ENCODE assay signal across 17 cellular contexts in the genomic region with DNA sequence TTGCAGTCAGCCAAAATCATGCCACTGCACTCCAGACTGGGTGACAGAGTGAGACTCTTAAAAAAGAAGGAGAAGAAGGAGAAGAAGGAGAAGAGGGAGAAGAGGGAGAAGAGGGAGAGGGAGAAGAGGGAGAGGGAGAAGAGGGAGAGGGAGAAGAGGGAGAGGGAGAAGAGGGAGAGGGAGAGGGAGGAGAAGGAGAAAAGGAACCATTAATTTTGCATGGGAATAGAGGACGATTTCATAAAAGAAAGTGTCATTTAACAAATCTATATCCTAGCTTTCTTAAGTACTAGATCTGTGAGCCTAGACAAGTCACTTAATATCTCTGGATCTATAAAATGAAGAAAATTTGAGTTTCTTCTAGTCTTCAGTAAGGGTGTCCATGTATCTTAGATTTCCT. TPM values are rescaled to one million over a fixed set of nuclear protein-coding genes. Genes with fewer than 3 reads are reported as not detected.
A peak's percentile ranks its signal among the peaks of the same experiment; 100 is the strongest.
DNase-seq lines count a peak whose midpoint lies in the region; ATAC-seq, FAIRE-seq and TF ChIP-seq lines count a peak whose summit lies in the region.
"Had no signal": no experiment of that assay in that cellular context is flagged by ENCODE, and none has a peak within 500 bp of the region (broad histone marks: within the 10 kb centered on the region; RNA-seq: fewer than 3 reads in every experiment).

No MANE protein-coding gene starts in this region.

- intact Hi-C loops in HepG2 (cut with micrococcal nuclease; ENCODE audit: unreplicated experiment) (no loop called here), right lobe of liver (cut with DNase I) (no loop called here)

- H3K79me2 ChIP-seq in HepG2 (ENCODE audit: insufficient read depth, low read length) = peaks cover 15% of the 10 kb centered on the region

- H3K36me3 ChIP-seq in HepG2 (replicated peaks in 1 of 2; ENCODE audit: control insufficient read depth in 1 of 2, insufficient read depth in 2 of 2, low read length in 2 of 2) = peaks cover 15 to 71% of the 10 kb centered on the region in 2 experiments
- H3K36me3 ChIP-seq in right lobe of liver = peaks cover 0 to 21% (median 0%) of the 10 kb centered on the region in 4 donors

- H3K36me3 Mint-ChIP-seq in activated T-cell treated with anti-CD3 and anti-CD28 coated beads, Interleukin-2, amount 50 U/mL, for 72 hours (ENCODE audit: insufficient read depth in 2 of 2) = peaks cover 2 to 9% of the 10 kb centered on the region in 2 donors
- H3K36me3 Mint-ChIP-seq in nephron progenitor cell (ENCODE audit: low read depth) = peaks cover 30% of the 10 kb centered on the region

- ATAC-seq in activated T-cell treated with anti-CD3 and anti-CD28 coated beads, Interleukin-2, amount 50 U/mL, for 72 hours (replicated peaks in 1 of 2) = no peak
- ATAC-seq in HepG2 (no peak), right lobe of liver (no peak), GM18505 (IDR thresholded peaks at IDR 0.05; ENCODE audit: unreplicated experiment) (no peak), GM18517 (IDR thresholded peaks at IDR 0.05; ENCODE audit: unreplicated experiment) (no peak)

- no peak for TF ChIP-seq RAD21 in HepG2 (CRISPR knock-in tag; IDR thresholded peaks at IDR 0.05)

- H3K27me3 ChIP-seq in HepG2 (ENCODE audit: control insufficient read depth in 1 of 2, insufficient read depth in 2 of 2, low read length in 2 of 2) = no peaks in the 10 kb centered on the region
- H3K27me3 ChIP-seq in right lobe of liver = no peaks in the 10 kb centered on the region

- no peak for TF ChIP-seq POLR2A in HepG2 (IDR thresholded peaks at IDR 0.05; ENCODE audit: insufficient read depth in 1 of 2, low read depth in 2 of 2, low read length in 2 of 2)
- no peak for TF ChIP-seq POLR2A in right lobe of liver (IDR thresholded peaks at IDR 0.05)
- no peak for TF ChIP-seq POLR2A in GM18505 (IDR thresholded peaks at IDR 0.05; ENCODE audit: borderline replicate concordance, extremely low read depth, insufficient read depth, insufficient read length)

- H3K27me3 Mint-ChIP-seq in activated T-cell treated with anti-CD3 and anti-CD28 coated beads, Interleukin-2, amount 50 U/mL, for 72 hours (ENCODE audit: low read depth) = no peaks in the 10 kb centered on the region
- H3K27me3 Mint-ChIP-seq in nephron progenitor cell (ENCODE audit: low read depth, poor library complexity) = no peaks in the 10 kb centered on the region
- H3K27me3 Mint-ChIP-seq: B cell; CD4-positive, alpha-beta T cell had no signal

- no peak overlapping the region for H3K27ac ChIP-seq in HepG2 (ENCODE audit: extremely low read length, insufficient read depth, low read length)
- no peak overlapping the region for H3K27ac ChIP-seq in right lobe of liver
- H3K27ac ChIP-seq: GM23248, HL-60 had no signal

- peaks cover 30% of the 10 kb centered on the region for H3K4me1 Mint-ChIP-seq in activated T-cell treated with anti-CD3 and anti-CD28 coated beads, Interleukin-2, amount 50 U/mL, for 72 hours (ENCODE audit: low read depth)
- no peaks in the 10 kb centered on the region for H3K4me1 Mint-ChIP-seq in nephron progenitor cell
- H3K4me1 Mint-ChIP-seq: B cell had no signal

- in situ Hi-C loops in HepG2 (cut with HindIII; ENCODE audit: extremely low pct_ligation_motif_present, low pct_unique_long_range_greater_than_20kb) = no loop called here

- BruUV-seq in HepG2 (replicated peaks; lab: Mats Ljungman, UMichigan) = no TSS peak

- no peak for TF ChIP-seq CTCF in HepG2 (CRISPR knock-in tag; IDR thresholded peaks at IDR 0.05)
- TF ChIP-seq CTCF in right lobe of liver (IDR thresholded peaks at IDR 0.05) = no peak
- no peak for TF ChIP-seq CTCF in nephron progenitor cell (IDR thresholded peaks at IDR 0.05)

- FAIRE-seq in HepG2 (lab: Jason Lieb, UNC) = no peak
- FAIRE-seq: A204.1, GM18507, H54 had no signal

- no peaks in the 10 kb centered on the region for H3K4me1 ChIP-seq in HepG2 (ENCODE audit: insufficient read depth, low read length)
- no peaks in the 10 kb centered on the region for H3K4me1 ChIP-seq in right lobe of liver

- H3K4me3 Mint-ChIP-seq in activated T-cell treated with anti-CD3 and anti-CD28 coated beads, Interleukin-2, amount 50 U/mL, for 72 hours = no peak overlapping the region
- H3K4me3 Mint-ChIP-seq in nephron progenitor cell = no peak overlapping the region
- H3K4me3 Mint-ChIP-seq: B cell; CD4-positive, alpha-beta T cell had no signal

- TF ChIP-seq EP300 in HepG2 (IDR thresholded peaks at IDR 0.05; ENCODE audit: low read depth in 2 of 2, low read length in 2 of 2) (no peak), HepG2 (CRISPR knock-in tag; IDR thresholded peaks at IDR 0.05; ENCODE audit: borderline replicate concordance) (no peak)

- no peak for DNase-seq in activated T-cell treated with anti-CD3 and anti-CD28 coated beads, Interleukin-2, amount 50 U/mL, for 72 hours
- DNase-seq in activated T-cell treated with anti-CD3 and anti-CD28 coated beads for 4 hours = no peak
- DNase-seq in HepG2 (ENCODE audit: low spot score) = no peak
- no peak for DNase-seq in right lobe of liver
- no peak for DNase-seq in nephron progenitor cell
- DNase-seq: C1 segment of cervical spinal cord; Calu3; CD4-positive, alpha-beta T cell; DMS 273 treated with DMSO at 0.1 percent for 48 hours; GM23248 had no signal

- H3K9me3 ChIP-seq in HepG2 (ENCODE audit: low read length) (no peaks in the 10 kb centered on the region), right lobe of liver (no peaks in the 10 kb centered on the region)

- H3K4me2 ChIP-seq in HepG2 (ENCODE audit: low read depth, low read length) = no peak overlapping the region

- no peak overlapping the region for H2AFZ ChIP-seq in HepG2 (ENCODE audit: low read length)
- H2AFZ ChIP-seq: GM23248 had no signal

- no peak overlapping the region for H3K4me3 ChIP-seq in HepG2 (replicated peaks in 1 of 3; ENCODE audit: insufficient read depth in 1 of 3, low read depth in 2 of 3, low read length in 3 of 3)
- no peak overlapping the region for H3K4me3 ChIP-seq in right lobe of liver
- H3K4me3 ChIP-seq: GM23248 had no signal

- H4K20me1 ChIP-seq in HepG2 (ENCODE audit: insufficient read depth, low read length) = no peaks in the 10 kb centered on the region

- H3K9me3 Mint-ChIP-seq in activated T-cell treated with anti-CD3 and anti-CD28 coated beads, Interleukin-2, amount 50 U/mL, for 72 hours = no peaks in the 10 kb centered on the region
- H3K9me3 Mint-ChIP-seq in nephron progenitor cell = no peaks in the 10 kb centered on the region
- H3K9me3 Mint-ChIP-seq: CD4-positive, alpha-beta T cell had no signal

- CTCF ChIA-PET in HepG2 (lab: Yijun Ruan, JAX; ENCODE audit: low intra/inter-chr PET ratio, low total read pairs) = no interaction called here

- H3K9ac ChIP-seq in HepG2 (ENCODE audit: insufficient read depth, low read depth, low read length) = no peak overlapping the region
- H3K9ac ChIP-seq: GM23248 had no signal

- 90% methylated on average over 1 of the region's 1 CpG for WGBS in HepG2 (ENCODE audit: low lambda C conversion rate)
- WGBS in right lobe of liver (ENCODE audit: insufficient coverage, low coverage, low lambda C conversion rate, missing lambda C conversion rate) = 86% methylated on average over 1 of the region's 1 CpG

- POLR2A ChIA-PET in HepG2 (lab: Yijun Ruan, JAX) = no interaction called here

- H3K27ac Mint-ChIP-seq in activated T-cell treated with anti-CD3 and anti-CD28 coated beads, Interleukin-2, amount 50 U/mL, for 72 hours = peak overlapping the region; percentile 51
- H3K27ac Mint-ChIP-seq in nephron progenitor cell = peak overlapping the region; percentile 58
- H3K27ac Mint-ChIP-seq: B cell; CD4-positive, alpha-beta T cell had no signal

RNA-seq across cellular contexts. Expression of a gene that starts 9.6 kb away (rescaled TPM):
- 10 to 100 TPM; 24.6 to 33.1 TPM for total RNA-seq in activated T-cell treated with anti-CD3 and anti-CD28 coated beads, Interleukin-2, amount 50 U/mL, for 72 hours
- 63.0 and 93.7 TPM in 2 replicates for total RNA-seq in HepG2 (2016; rRNA removed; fragmentation: Illumina TruSeq; extraction: Trizol)
- total RNA-seq in HepG2 (2016; cell fraction: cytosol; rRNA removed; fragmentation: Illumina TruSeq; extraction: Trizol; ENCODE audit: low read depth) = 30.6 and 36.8 TPM in 2 replicates
- total RNA-seq in HepG2 (2016; cell fraction: insoluble cytoplasmic fraction; rRNA removed; fragmentation: Illumina TruSeq; extraction: Trizol) = 58.7 and 94.5 TPM in 2 replicates
- total RNA-seq in HepG2 (2016; cell fraction: membrane; rRNA removed; fragmentation: Illumina TruSeq; extraction: Trizol) = 26.0 and 30.7 TPM in 2 replicates
- total RNA-seq in HepG2 (2016; cell fraction: nucleus; rRNA removed; fragmentation: Illumina TruSeq; extraction: Trizol) = 48.0 TPM in 2 replicates
- 20.1 and 23.0 TPM in 2 replicates for polyA plus RNA-seq in HepG2 (2011; rRNA removed)
- polyA plus RNA-seq in HepG2 (2011; cell fraction: cytosol; rRNA removed) = 9.8 and 14.8 TPM in 2 replicates
- polyA plus RNA-seq in HepG2 (2011; cell fraction: nucleus; rRNA removed) = 13.3 and 15.1 TPM in 2 replicates
- polyA plus RNA-seq in HepG2 (2012) = 20.6 and 28.7 TPM in 2 replicates
- 7.3 and 8.1 TPM in 2 replicates for polyA plus RNA-seq in HepG2 (2016; cell fraction: cytosol; fragmentation: Illumina TruSeq; extraction: Trizol; ENCODE audit: low read depth)
- polyA plus RNA-seq in HepG2 (2016; cell fraction: insoluble cytoplasmic fraction; fragmentation: Illumina TruSeq; extraction: Trizol; ENCODE audit: low read depth) = 76.1 and 78.2 TPM in 2 replicates
- polyA plus RNA-seq in HepG2 (2016; cell fraction: membrane; fragmentation: Illumina TruSeq; extraction: Trizol; ENCODE audit: low read depth) = 13.2 and 13.8 TPM in 2 replicates
- polyA plus RNA-seq in HepG2 (2016; cell fraction: nucleus; fragmentation: Illumina TruSeq; extraction: Trizol; ENCODE audit: insufficient read depth, low read depth) = 41.1 and 41.6 TPM in 2 replicates
- 20.5 and 33.9 TPM in 2 replicates for polyA minus RNA-seq in HepG2 (2011; rRNA and poly(A)+ RNA removed; ENCODE audit: low replicate concordance)
- polyA minus RNA-seq in HepG2 (2011; cell fraction: cytosol; rRNA and poly(A)+ RNA removed) = 24.4 and 25.4 TPM in 2 replicates
- 53.0 and 56.7 TPM in 2 replicates for polyA minus RNA-seq in HepG2 (2011; cell fraction: nucleus; rRNA and poly(A)+ RNA removed)
- total RNA-seq in right lobe of liver = 10 to 100 TPM in 5 of 6 experiments, 1 to 10 TPM in 1; 7.9 to 16.7 (median 11.5) TPM

RNA-seq across cellular contexts. Expression of a gene that starts 41.2 kb away (rescaled TPM):
- under 1 TPM in 1 of 2 donors, not detected in 1; 0.21 TPM for total RNA-seq in activated T-cell treated with anti-CD3 and anti-CD28 coated beads, Interleukin-2, amount 50 U/mL, for 72 hours
- total RNA-seq in HepG2 (2016; rRNA removed; fragmentation: Illumina TruSeq; extraction: Trizol) = 0.04 TPM in 1 of 2 replicates, not detected in the other
- not detected in 2 replicates for total RNA-seq in HepG2 (2016; cell fraction: cytosol; rRNA removed; fragmentation: Illumina TruSeq; extraction: Trizol; ENCODE audit: low read depth)
- total RNA-seq in HepG2 (2016; cell fraction: insoluble cytoplasmic fraction; rRNA removed; fragmentation: Illumina TruSeq; extraction: Trizol) = 0.04 TPM in 1 of 2 replicates, not detected in the other
- not detected in 2 replicates for total RNA-seq in HepG2 (2016; cell fraction: membrane; rRNA removed; fragmentation: Illumina TruSeq; extraction: Trizol)
- 0.09 TPM in 1 of 2 replicates, not detected in the other for total RNA-seq in HepG2 (2016; cell fraction: nucleus; rRNA removed; fragmentation: Illumina TruSeq; extraction: Trizol)
- 0.10 and 0.29 TPM in 2 replicates for polyA plus RNA-seq in HepG2 (2011; rRNA removed)
- 0.05 TPM in 2 replicates for polyA plus RNA-seq in HepG2 (2011; cell fraction: cytosol; rRNA removed)
- 0.36 and 2.7 TPM in 2 replicates for polyA plus RNA-seq in HepG2 (2011; cell fraction: nucleus; rRNA removed)
- polyA plus RNA-seq in HepG2 (2012) = 1.4 and 1.5 TPM in 2 replicates
- not detected in 2 replicates for polyA plus RNA-seq in HepG2 (2016; cell fraction: cytosol; fragmentation: Illumina TruSeq; extraction: Trizol; ENCODE audit: low read depth)
- not detected in 2 replicates for polyA plus RNA-seq in HepG2 (2016; cell fraction: insoluble cytoplasmic fraction; fragmentation: Illumina TruSeq; extraction: Trizol; ENCODE audit: low read depth)
- not detected in 2 replicates for polyA plus RNA-seq in HepG2 (2016; cell fraction: membrane; fragmentation: Illumina TruSeq; extraction: Trizol; ENCODE audit: low read depth)
- not detected in 2 replicates for polyA plus RNA-seq in HepG2 (2016; cell fraction: nucleus; fragmentation: Illumina TruSeq; extraction: Trizol; ENCODE audit: insufficient read depth, low read depth)
- polyA minus RNA-seq in HepG2 (2011; rRNA and poly(A)+ RNA removed; ENCODE audit: low replicate concordance) = 7.5 TPM in 1 of 2 replicates, not detected in the other
- 0.44 and 0.69 TPM in 2 replicates for polyA minus RNA-seq in HepG2 (2011; cell fraction: cytosol; rRNA and poly(A)+ RNA removed)
- 0.12 TPM in 1 of 2 replicates, not detected in the other for polyA minus RNA-seq in HepG2 (2011; cell fraction: nucleus; rRNA and poly(A)+ RNA removed)
- under 1 TPM in 2 of 6 experiments, not detected in 4; 0.12 to 0.22 TPM for total RNA-seq in right lobe of liver
- total RNA-seq: CD4-positive, alpha-beta T cell; GM23248 had no signal
